Comparison of ENCODE assay signal across 8 cellular contexts in the genomic region with DNA sequence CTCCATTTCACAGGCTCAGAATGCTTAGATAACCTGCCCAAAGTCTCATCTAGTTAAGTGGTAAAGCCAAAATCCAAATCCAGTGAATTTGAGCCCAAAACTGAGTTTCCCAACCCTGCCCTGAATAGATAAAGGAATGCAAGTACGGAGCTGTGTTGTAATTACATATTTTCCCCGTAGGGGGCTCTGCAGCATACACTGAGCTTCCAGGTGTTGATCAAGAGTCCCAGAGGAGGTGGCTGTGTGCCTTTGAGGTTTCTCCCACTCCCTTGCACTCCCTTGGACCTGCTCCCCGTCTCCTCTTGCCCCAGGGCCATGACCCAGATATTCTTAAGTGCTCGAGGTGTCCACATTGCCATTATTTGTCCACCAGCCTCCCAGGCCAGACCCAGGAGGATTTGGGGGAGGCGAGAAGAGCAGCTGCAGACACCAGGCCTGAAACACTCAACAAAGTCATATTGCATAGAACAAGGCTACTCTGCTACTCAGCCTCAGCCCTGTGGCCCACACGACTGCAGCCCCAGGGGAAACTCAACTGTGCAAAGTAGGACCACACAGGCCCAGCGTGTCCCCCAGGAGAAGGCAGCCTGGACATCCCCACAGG. TPM values are rescaled to one million over a fixed set of nuclear protein-coding genes. Genes with fewer than 3 reads are reported as not detected.
DNase-seq lines count a peak whose midpoint lies in the region; ATAC-seq and TF ChIP-seq lines count a peak whose summit lies in the region.

No MANE protein-coding gene starts in this region.

- CTCF ChIA-PET in Calu3 (lab: Charles Lee): interaction anchor here (1.9 to 2.2 kb wide), 2 partner anchors 53 to 173 kb away, joined by 6 to 13 read pairs; no protein-coding TSS in a partner anchor

- DNase-seq in Calu3 (peak; percentile 58), HK-2 (ENCODE audit: unreplicated experiment) (peak; percentile 15), SK-MEL-5 (ENCODE audit: low read depth, low spot score) (peak; percentile 64), neural crest cell (ENCODE audit: low read depth, low spot score) (peak; percentile 4), omental fat pad (ENCODE audit: low spot score) (no peak)
- peak; percentile 68 for DNase-seq in central memory CD4-positive, alpha-beta T cell

- no TSS peak for BruUV-seq in Calu3 (replicated peaks; lab: Mats Ljungman, UMichigan)

- TF ChIP-seq CTCF in Calu3 (IDR thresholded peaks at IDR 0.05; ENCODE audit: unreplicated experiment) (peak; percentile 68), neural crest cell (conservative IDR thresholded peaks at IDR 0.05) (peak; percentile 61), omental fat pad (IDR thresholded peaks at IDR 0.05) (no peak)

- H3K4me3 Mint-ChIP-seq in Calu3 (ENCODE audit: low read depth, unreplicated experiment) (no peak overlapping the region), neural crest cell (no peak overlapping the region)

- H3K36me3 Mint-ChIP-seq in Calu3 (ENCODE audit: insufficient read depth, unreplicated experiment) (peaks cover 7% of the 10 kb centered on the region), neural crest cell (ENCODE audit: low read depth) (no peaks in the 10 kb centered on the region)

- intact Hi-C loops in Calu3 (cut with micrococcal nuclease; ENCODE audit: unreplicated experiment): loop anchor here (1.0 kb wide), 1 partner anchor 53 kb away; no protein-coding TSS in a partner anchor

- H3K4me1 Mint-ChIP-seq in Calu3 (ENCODE audit: low read depth, unreplicated experiment): peaks cover 24% of the 10 kb centered on the region
- H3K4me1 Mint-ChIP-seq in neural crest cell: peaks cover 13% of the 10 kb centered on the region

- in situ Hi-C loops in SK-MEL-5 (cut with HindIII; ENCODE audit: low pct_unique_long_range_greater_than_20kb, low sequenced_read_pairs): no loop called here

- no peaks in the 10 kb centered on the region for H3K27me3 Mint-ChIP-seq in Calu3 (ENCODE audit: unreplicated experiment)
- H3K27me3 Mint-ChIP-seq in neural crest cell (ENCODE audit: low read depth): no peaks in the 10 kb centered on the region

- ATAC-seq in GM19467 (IDR thresholded peaks at IDR 0.05; ENCODE audit: unreplicated experiment): no peak
- no peak for ATAC-seq in omental fat pad (ENCODE audit: low FRiP score)
- ATAC-seq in HG02885 (IDR thresholded peaks at IDR 0.05; ENCODE audit: poor library complexity, unreplicated experiment): no peak

- H3K9me3 Mint-ChIP-seq in Calu3 (ENCODE audit: low read depth, unreplicated experiment) (no peaks in the 10 kb centered on the region), neural crest cell (no peaks in the 10 kb centered on the region)

- H3K27ac Mint-ChIP-seq in Calu3 (ENCODE audit: unreplicated experiment) (no peak overlapping the region), neural crest cell (ENCODE audit: unreplicated experiment) (no peak overlapping the region)

RNA-seq across cellular contexts. Expression of a gene that starts 18.4 kb away (rescaled TPM):
- total RNA-seq in Calu3 (2022) (not detected in 2 replicates), neural crest cell (not detected in 2 replicates), omental fat pad (1 to 10 TPM in 3 of 4 donors, under 1 TPM in 1; 0.95 to 3.2 (median 1.4) TPM)
- not detected in 2 replicates for total RNA-seq in SK-MEL-5 (2014; rRNA removed; shearing (Covaris generic))
- not detected in 2 replicates for polyA plus RNA-seq in SK-MEL-5 (2015; cell fraction: cytosol; rRNA removed)
- not detected in 2 replicates for polyA plus RNA-seq in SK-MEL-5 (2015; cell fraction: nucleus; rRNA removed)

RNA-seq across cellular contexts. Expression of a gene that starts 38.5 kb away (rescaled TPM):
- total RNA-seq in Calu3 (2022) (2.6 and 8.4 TPM in 2 replicates), neural crest cell (not detected in 2 replicates), omental fat pad (1 to 10 TPM; 1.1 to 3.2 (median 1.7) TPM)
- total RNA-seq in SK-MEL-5 (2014; rRNA removed; shearing (Covaris generic)): 7.9 TPM in 2 replicates
- polyA plus RNA-seq in SK-MEL-5 (2015; cell fraction: cytosol; rRNA removed): 7.4 and 8.0 TPM in 2 replicates
- 5.5 and 6.7 TPM in 2 replicates for polyA plus RNA-seq in SK-MEL-5 (2015; cell fraction: nucleus; rRNA removed)

Comparison
In these comparisons a context has a peak if more than half of its experiments do, and no peak if none do; other contexts are left out.
1. CTCF ChIP-seq: peak in Calu3 (single experiment) and neural crest cell (single experiment); none in omental fat pad (0 of 3).